9 cellular contexts compared by ENCODE assay signal in the genomic region with DNA sequence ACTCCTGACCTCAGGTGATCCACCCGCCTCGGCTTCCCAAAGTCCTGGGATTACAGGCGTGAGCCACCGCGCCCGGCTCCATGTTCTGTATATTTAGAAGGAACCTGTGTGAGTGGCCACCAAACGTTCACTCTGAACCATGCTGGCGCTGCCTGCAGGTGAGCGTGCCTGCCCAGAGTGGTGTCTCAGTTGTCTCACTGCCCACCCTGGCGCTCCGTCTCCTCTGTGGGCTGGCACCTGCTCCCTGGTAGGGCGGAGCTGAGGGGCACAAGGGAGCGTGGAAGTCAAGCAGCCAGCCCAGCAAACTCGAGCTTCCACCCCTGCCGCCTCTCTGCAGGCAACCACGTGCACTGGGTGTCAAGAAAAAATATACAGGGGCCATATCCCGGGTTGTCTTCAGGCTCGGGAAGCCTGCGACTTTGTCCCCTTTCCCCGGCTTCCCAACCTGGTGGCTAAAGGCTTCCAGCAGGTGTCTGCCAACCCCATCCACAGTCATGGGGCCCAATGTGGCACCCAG. TPM values are rescaled to one million over a fixed set of nuclear protein-coding genes. Genes with fewer than 3 reads are reported as not detected.
DNase-seq lines count a peak whose midpoint lies in the region; ATAC-seq and TF ChIP-seq lines count a peak whose summit lies in the region.
"Had no signal": no experiment of that assay in that cellular context is flagged by ENCODE, and none has a peak within 500 bp of the region (broad histone marks: within the 10 kb centered on the region; RNA-seq: fewer than 3 reads in every experiment).

No MANE protein-coding gene starts in this region.

- H3K9me3 ChIP-seq in SJCRH30 (replicated peaks) (no peaks in the 10 kb centered on the region), esophagus (ENCODE audit: control insufficient read depth in 2 of 2, insufficient read depth in 1 of 2, low read depth in 1 of 2, low read length in 1 of 2) (no peaks in the 10 kb centered on the region), upper lobe of left lung (no peaks in the 10 kb centered on the region)

- no peak overlapping the region for H3K4me3 ChIP-seq in SJCRH30
- H3K4me3 ChIP-seq in esophagus (ENCODE audit: low read depth in 1 of 2, low read length in 2 of 2), result no peak overlapping the region
- no peak overlapping the region for H3K4me3 ChIP-seq in upper lobe of left lung

- DNase-seq in SJCRH30 (no peak), osteocyte (ENCODE audit: extremely low spot score, unreplicated experiment) (no peak), upper lobe of left lung (peak in 1 of 2 donors; percentile 60), NOMO-1 treated with DMSO at 0.1 percent for 48 hours (lab: John Stamatoyannopoulos, UW; ENCODE audit: unreplicated experiment) (no peak), NCI-H510A (lab: John Stamatoyannopoulos, UW) (no peak), NCI-H82 treated with DMSO at 0.1 percent for 48 hours (lab: John Stamatoyannopoulos, UW; ENCODE audit: unreplicated experiment) (no peak)
- DNase-seq: activated CD4-positive, alpha-beta T cell treated with anti-CD3 and anti-CD28 coated beads for 48 hours had no signal

- TF ChIP-seq EP300 in upper lobe of left lung (IDR thresholded peaks at IDR 0.05), result no peak

- H3K27ac ChIP-seq in SJCRH30, result peak overlapping the region; percentile 72
- peak overlapping the region; percentile 86 to 95 for H3K27ac ChIP-seq in esophagus (ENCODE audit: low read depth in 2 of 2, low read length in 1 of 2)
- H3K27ac ChIP-seq in upper lobe of left lung, result peak overlapping the region; percentile 84 to 95 (median 90)

- H3K36me3 ChIP-seq in SJCRH30 (no peaks in the 10 kb centered on the region), esophagus (ENCODE audit: control insufficient read depth in 2 of 2, insufficient read depth in 2 of 2, low read length in 1 of 2) (peaks cover 0 to 9% of the 10 kb centered on the region in 2 donors), upper lobe of left lung (peaks cover 0 to 7% (median 0%) of the 10 kb centered on the region in 4 donors)

- 66 to 72% methylated on average over 20 of the region's 20 CpGs for WGBS in esophagus, 2 donors
- WGBS in upper lobe of left lung, 2 donors, result 85 to 88% methylated on average over 12 of the region's 20 CpGs

- H3K36me3 Mint-ChIP-seq in osteocyte (ENCODE audit: unreplicated experiment), result no peaks in the 10 kb centered on the region

- TF ChIP-seq POLR2A in upper lobe of left lung (IDR thresholded peaks at IDR 0.05), result no peak

- H3K27me3 Mint-ChIP-seq in osteocyte (ENCODE audit: unreplicated experiment), result no peaks in the 10 kb centered on the region
- H3K27me3 Mint-ChIP-seq: activated T-helper 17 cell treated with anti-CD3 and anti-CD28 coated beads, Interleukin-2, amount 50 U/mL, for 72 hours had no signal

- no peaks in the 10 kb centered on the region for H3K9me3 Mint-ChIP-seq in osteocyte (ENCODE audit: unreplicated experiment)
- H3K9me3 Mint-ChIP-seq: activated T-helper 17 cell treated with anti-CD3 and anti-CD28 coated beads, Interleukin-2, amount 50 U/mL, for 72 hours had no signal

- H3K4me1 ChIP-seq in SJCRH30 (peaks cover 68% of the 10 kb centered on the region), esophagus (ENCODE audit: control insufficient read depth in 2 of 2, insufficient read depth in 2 of 2, low read length in 1 of 2) (peaks cover 6 to 23% of the 10 kb centered on the region in 2 donors), upper lobe of left lung (peaks cover 58 to 82% (median 76%) of the 10 kb centered on the region in 4 donors)

- H3K27me3 ChIP-seq in SJCRH30 (no peaks in the 10 kb centered on the region), esophagus (ENCODE audit: control insufficient read depth in 1 of 2, insufficient read depth in 2 of 2, low read length in 2 of 2) (no peaks in the 10 kb centered on the region), upper lobe of left lung (no peaks in the 10 kb centered on the region)

- TF ChIP-seq CTCF in osteocyte (IDR thresholded peaks at IDR 0.05) (no peak), upper lobe of left lung (IDR thresholded peaks at IDR 0.05) (no peak)

- peak overlapping the region; percentile 93 for H3K27ac Mint-ChIP-seq in osteocyte (ENCODE audit: unreplicated experiment)

- peaks cover 63% of the 10 kb centered on the region for H3K4me1 Mint-ChIP-seq in osteocyte (ENCODE audit: unreplicated experiment)

- ATAC-seq in upper lobe of left lung (ENCODE audit: low FRiP score in 2 of 2), result no peak
- ATAC-seq: activated T-helper 17 cell treated with anti-CD3 and anti-CD28 coated beads, Interleukin-2, amount 50 U/mL, for 72 hours had no signal

- H3K4me3 Mint-ChIP-seq in osteocyte (ENCODE audit: unreplicated experiment), result no peak overlapping the region
- H3K4me3 Mint-ChIP-seq: activated T-helper 17 cell treated with anti-CD3 and anti-CD28 coated beads, Interleukin-2, amount 50 U/mL, for 72 hours had no signal

RNA-seq across cellular contexts. Expression of gene TXN2, which starts 16.7 kb away (rescaled TPM):
- 45.6 and 53.6 TPM in 2 replicates for total RNA-seq in SJCRH30 (2014; rRNA removed; shearing (Covaris generic))
- 10 to 100 TPM; 53.5 to 81.8 TPM for polyA plus RNA-seq in esophagus
- total RNA-seq in osteocyte (67.4 and 70.0 TPM in 2 replicates), upper lobe of left lung (10 to 100 TPM; 30.4 to 69.5 (median 53.6) TPM)

RNA-seq across cellular contexts. Expression of gene FOXRED2, which starts 42.1 kb away (rescaled TPM):
- 16.9 and 20.9 TPM in 2 replicates for total RNA-seq in SJCRH30 (2014; rRNA removed; shearing (Covaris generic))
- polyA plus RNA-seq in esophagus, result 1 to 10 TPM; 3.2 to 3.7 TPM
- total RNA-seq in osteocyte (48.0 and 48.9 TPM in 2 replicates), upper lobe of left lung (10 to 100 TPM in 4 of 6 donors, 1 to 10 TPM in 2; 6.0 to 27.2 (median 12.9) TPM)
